Comparison of ENCODE assay signal across 8 cellular contexts in the genomic region with DNA sequence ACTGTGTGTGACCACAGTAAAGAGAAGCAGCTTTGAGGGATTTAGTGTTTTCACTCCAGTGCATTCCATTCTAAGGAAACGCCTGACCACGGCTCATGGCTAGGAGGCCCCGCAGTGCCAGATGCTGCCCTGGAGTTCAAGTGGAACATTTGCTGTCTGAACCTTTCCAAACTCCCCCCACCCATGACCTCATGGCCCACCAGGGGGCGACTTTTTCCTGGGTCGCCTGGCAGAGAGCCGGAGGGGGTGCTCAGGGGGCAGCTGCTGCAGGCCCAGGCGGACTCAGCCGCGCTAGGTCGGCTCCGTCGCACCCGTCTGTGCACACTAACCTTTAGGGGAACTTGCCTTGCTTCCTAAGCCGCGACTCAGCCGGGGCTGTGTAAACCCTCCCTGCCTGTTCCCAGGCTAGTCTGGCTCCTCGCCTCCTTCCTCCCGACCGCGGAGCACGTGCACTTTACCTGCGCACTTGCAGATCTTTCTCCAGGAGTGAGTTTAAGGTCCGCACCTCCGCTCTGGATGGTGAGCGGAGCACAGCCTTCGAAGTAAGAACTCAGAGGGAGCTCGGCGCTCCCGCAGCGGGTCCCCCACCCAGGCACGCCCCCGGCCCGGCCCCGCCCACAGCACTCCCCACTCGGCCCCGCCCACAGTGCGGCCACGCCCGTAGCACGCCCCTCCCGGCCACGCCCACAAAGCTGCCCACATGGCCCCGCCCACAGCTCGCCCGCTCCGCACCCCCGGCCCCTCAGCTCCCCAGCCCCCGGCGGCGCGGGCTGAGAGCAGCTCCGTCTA. TPM values are rescaled to one million over a fixed set of nuclear protein-coding genes. Genes with fewer than 3 reads are reported as not detected.
DNase-seq lines count a peak whose midpoint lies in the region; ATAC-seq, FAIRE-seq and TF ChIP-seq lines count a peak whose summit lies in the region.

A gene (minus strand): TSS at position 550 of the 789 bp plus-strand sequence. CDS start 17,441 bp downstream, outside the sequence.

- peaks cover 30% of the 10 kb centered on the region for H3K4me1 Mint-ChIP-seq in activated T-cell treated with anti-CD3 and anti-CD28 coated beads, Interleukin-2, amount 50 U/mL, for 24 hours (ENCODE audit: low read depth)

- peaks cover 83% of the 10 kb centered on the region for H3K27me3 Mint-ChIP-seq in activated T-cell treated with anti-CD3 and anti-CD28 coated beads, Interleukin-2, amount 50 U/mL, for 24 hours

- no peak within 1 kb of the TSS for H3K4me3 Mint-ChIP-seq in activated T-cell treated with anti-CD3 and anti-CD28 coated beads, Interleukin-2, amount 50 U/mL, for 24 hours

- intact Hi-C loops in pancreas (cut with DNase I), result no loop called here

- peak within 1 kb of the TSS in 1 of 4 donors; percentile 36 for H3K4me3 ChIP-seq in pancreas

- no peaks in the 10 kb centered on the region for H3K9me3 ChIP-seq in pancreas

- TF ChIP-seq CTCF in GM12873 (IDR thresholded peaks at IDR 0.05; ENCODE audit: insufficient read depth, low read depth, low read length, missing control alignments) (peak; percentile 28), pancreas (IDR thresholded peaks at IDR 0.05) (no peak)

- no peak within 1 kb of the TSS for H3K27ac Mint-ChIP-seq in activated T-cell treated with anti-CD3 and anti-CD28 coated beads, Interleukin-2, amount 50 U/mL, for 24 hours

- no peak within 1 kb of the TSS for H3K27ac ChIP-seq in pancreas

- H3K36me3 Mint-ChIP-seq in activated T-cell treated with anti-CD3 and anti-CD28 coated beads, Interleukin-2, amount 50 U/mL, for 24 hours (ENCODE audit: low read depth), result no peaks in the 10 kb centered on the region

- ATAC-seq in pancreas (peak in 3 of 4 donors; percentile 24 to 44 (median 25)), HG03354 (IDR thresholded peaks at IDR 0.05; ENCODE audit: poor library complexity, severe bottlenecking, unreplicated experiment) (no peak)

- FAIRE-seq in pancreas (lab: Jason Lieb, UNC), result no peak

- H3K9me3 Mint-ChIP-seq in activated T-cell treated with anti-CD3 and anti-CD28 coated beads, Interleukin-2, amount 50 U/mL, for 24 hours, result no peaks in the 10 kb centered on the region

- H3K4me1 ChIP-seq in pancreas, result peaks cover 0 to 12% (median 0%) of the 10 kb centered on the region in 3 donors

- WGBS in pancreas, 2 donors, result 10 to 13% methylated on average over 51 to 52 of the region's 52 CpGs

- DNase-seq in NCI-H69 (lab: John Stamatoyannopoulos, UW), result peak; percentile 91
- peak; percentile 78 for DNase-seq in activated T-cell treated with anti-CD3 and anti-CD28 coated beads, Interleukin-2, amount 50 U/mL, for 24 hours
- peak; percentile 32 for DNase-seq in fibroblast of the conjunctiva (ENCODE audit: low read depth)
- DNase-seq in pancreas, result peak; percentile 36 to 85 (median 68)
- no peak for DNase-seq in A172 (ENCODE audit: low spot score)
- DNase-seq in GDM1 (lab: John Stamatoyannopoulos, UW), result no peak

- no peaks in the 10 kb centered on the region for H3K27me3 ChIP-seq in pancreas

- no peaks in the 10 kb centered on the region for H3K36me3 ChIP-seq in pancreas

RNA-seq across cellular contexts. Expression of the gene that starts here (rescaled TPM):
- under 1 TPM in 3 of 6 donors, not detected in 3; 0.12 to 0.31 (median 0.12) TPM for total RNA-seq in pancreas
- under 1 TPM in 1 of 2 donors, not detected in 1; 0.23 TPM for polyA plus RNA-seq in pancreas
- not detected in 2 replicates for total RNA-seq in A172 (2014; rRNA removed; shearing (Covaris generic))

Comparison
In these comparisons a context has a peak if more than half of its experiments do, and no peak if none do; other contexts are left out.
1. Peak in DNase-seq and ATAC-seq in pancreas; RNA of the gene not detected or under 1 TPM.
2. DNase-seq: peak in NCI-H69 (single experiment), activated T-cell treated with anti-CD3 and anti-CD28 coated beads, Interleukin-2, amount 50 U/mL, for 24 hours (single experiment) and fibroblast of the conjunctiva (single experiment); none in A172 (single experiment) and GDM1 (single experiment).